In the genomic region with DNA sequence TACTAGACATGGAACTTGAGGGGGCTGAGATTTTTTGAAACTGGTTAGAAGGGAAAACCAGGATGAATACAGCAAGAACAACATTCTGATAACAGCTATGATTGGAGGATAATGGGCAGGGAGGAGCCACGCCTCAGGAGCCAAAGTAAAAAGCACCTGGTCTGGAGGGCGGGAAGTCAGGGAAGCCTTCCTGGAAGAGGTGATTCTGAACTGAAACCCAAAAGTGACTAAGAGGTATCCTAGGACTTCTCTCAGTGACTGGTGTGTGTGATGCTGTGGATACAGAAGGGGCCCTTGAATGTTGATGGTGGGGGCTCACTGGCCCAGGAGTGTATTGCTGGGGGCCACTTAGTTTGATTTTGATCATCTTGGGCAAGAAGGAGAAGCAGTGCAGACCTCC, we compare ENCODE assay signal across 2 cellular contexts.
A peak's percentile ranks its signal among the peaks of the same experiment; 100 is the strongest.
TF ChIP-seq lines count a peak whose summit lies in the region.

No MANE protein-coding gene starts in this region.

TF ChIP-seq in A549, 52 proteins besides CTCF, POLR2A, EP300 and RAD21:
- TF ChIP-seq, protein P1, sequence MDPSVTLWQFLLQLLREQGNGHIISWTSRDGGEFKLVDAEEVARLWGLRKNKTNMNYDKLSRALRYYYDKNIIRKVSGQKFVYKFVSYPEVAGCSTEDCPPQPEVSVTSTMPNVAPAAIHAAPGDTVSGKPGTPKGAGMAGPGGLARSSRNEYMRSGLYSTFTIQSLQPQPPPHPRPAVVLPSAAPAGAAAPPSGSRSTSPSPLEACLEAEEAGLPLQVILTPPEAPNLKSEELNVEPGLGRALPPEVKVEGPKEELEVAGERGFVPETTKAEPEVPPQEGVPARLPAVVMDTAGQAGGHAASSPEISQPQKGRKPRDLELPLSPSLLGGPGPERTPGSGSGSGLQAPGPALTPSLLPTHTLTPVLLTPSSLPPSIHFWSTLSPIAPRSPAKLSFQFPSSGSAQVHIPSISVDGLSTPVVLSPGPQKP (IDR thresholded peaks at IDR 0.05; ENCODE audit: low read depth, low read length), result no peak
- TF ChIP-seq ZFP36 (IDR thresholded peaks at IDR 0.05; ENCODE audit: borderline replicate concordance, partially characterized antibody), result peak; percentile 80

TF ChIP-seq in SK-N-SH treated with all-trans-retinoic acid at 6 μM for 48 hours, 23 proteins besides CTCF, POLR2A, EP300 and RAD21:
- TF ChIP-seq, protein P2, sequence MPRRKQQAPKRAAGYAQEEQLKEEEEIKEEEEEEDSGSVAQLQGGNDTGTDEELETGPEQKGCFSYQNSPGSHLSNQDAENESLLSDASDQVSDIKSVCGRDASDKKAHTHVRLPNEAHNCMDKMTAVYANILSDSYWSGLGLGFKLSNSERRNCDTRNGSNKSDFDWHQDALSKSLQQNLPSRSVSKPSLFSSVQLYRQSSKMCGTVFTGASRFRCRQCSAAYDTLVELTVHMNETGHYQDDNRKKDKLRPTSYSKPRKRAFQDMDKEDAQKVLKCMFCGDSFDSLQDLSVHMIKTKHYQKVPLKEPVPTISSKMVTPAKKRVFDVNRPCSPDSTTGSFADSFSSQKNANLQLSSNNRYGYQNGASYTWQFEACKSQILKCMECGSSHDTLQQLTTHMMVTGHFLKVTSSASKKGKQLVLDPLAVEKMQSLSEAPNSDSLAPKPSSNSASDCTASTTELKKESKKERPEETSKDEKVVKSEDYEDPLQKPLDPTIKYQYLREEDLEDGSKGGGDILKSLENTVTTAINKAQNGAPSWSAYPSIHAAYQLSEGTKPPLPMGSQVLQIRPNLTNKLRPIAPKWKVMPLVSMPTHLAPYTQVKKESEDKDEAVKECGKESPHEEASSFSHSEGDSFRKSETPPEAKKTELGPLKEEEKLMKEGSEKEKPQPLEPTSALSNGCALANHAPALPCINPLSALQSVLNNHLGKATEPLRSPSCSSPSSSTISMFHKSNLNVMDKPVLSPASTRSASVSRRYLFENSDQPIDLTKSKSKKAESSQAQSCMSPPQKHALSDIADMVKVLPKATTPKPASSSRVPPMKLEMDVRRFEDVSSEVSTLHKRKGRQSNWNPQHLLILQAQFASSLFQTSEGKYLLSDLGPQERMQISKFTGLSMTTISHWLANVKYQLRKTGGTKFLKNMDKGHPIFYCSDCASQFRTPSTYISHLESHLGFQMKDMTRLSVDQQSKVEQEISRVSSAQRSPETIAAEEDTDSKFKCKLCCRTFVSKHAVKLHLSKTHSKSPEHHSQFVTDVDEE (CRISPR knock-in tag; IDR thresholded peaks at IDR 0.05), result no peak
- TF ChIP-seq BACH2 (CRISPR knock-in tag; IDR thresholded peaks at IDR 0.05; ENCODE audit: borderline replicate concordance) (no peak), ZFP3 (CRISPR knock-in tag; IDR thresholded peaks at IDR 0.05) (no peak), OSR1 (CRISPR knock-in tag; IDR thresholded peaks at IDR 0.05) (no peak), CSDC2 (CRISPR knock-in tag; IDR thresholded peaks at IDR 0.05) (no peak), PPARA (CRISPR knock-in tag; IDR thresholded peaks at IDR 0.05; ENCODE audit: borderline replicate concordance) (no peak), ZNF8 (CRISPR knock-in tag; IDR thresholded peaks at IDR 0.05) (no peak), SNAI2 (CRISPR knock-in tag; IDR thresholded peaks at IDR 0.05) (no peak), ZC3H10 (CRISPR knock-in tag; IDR thresholded peaks at IDR 0.05) (no peak), ZNF70 (CRISPR knock-in tag; IDR thresholded peaks at IDR 0.05) (no peak)
- TF ChIP-seq, protein P3, sequence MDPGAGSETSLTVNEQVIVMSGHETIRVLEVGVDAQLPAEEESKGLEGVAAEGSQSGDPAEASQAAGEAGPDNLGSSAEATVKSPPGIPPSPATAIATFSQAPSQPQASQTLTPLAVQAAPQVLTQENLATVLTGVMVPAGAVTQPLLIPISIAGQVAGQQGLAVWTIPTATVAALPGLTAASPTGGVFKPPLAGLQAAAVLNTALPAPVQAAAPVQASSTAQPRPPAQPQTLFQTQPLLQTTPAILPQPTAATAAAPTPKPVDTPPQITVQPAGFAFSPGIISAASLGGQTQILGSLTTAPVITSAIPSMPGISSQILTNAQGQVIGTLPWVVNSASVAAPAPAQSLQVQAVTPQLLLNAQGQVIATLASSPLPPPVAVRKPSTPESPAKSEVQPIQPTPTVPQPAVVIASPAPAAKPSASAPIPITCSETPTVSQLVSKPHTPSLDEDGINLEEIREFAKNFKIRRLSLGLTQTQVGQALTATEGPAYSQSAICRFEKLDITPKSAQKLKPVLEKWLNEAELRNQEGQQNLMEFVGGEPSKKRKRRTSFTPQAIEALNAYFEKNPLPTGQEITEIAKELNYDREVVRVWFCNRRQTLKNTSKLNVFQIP (CRISPR knock-in tag; IDR thresholded peaks at IDR 0.05; ENCODE audit: borderline replicate concordance, low read depth), result no peak
